22 cellular contexts compared by ENCODE assay signal in genomic region chr17:32452281-32452680, GRCh38.
"Had no signal": no experiment of that assay in that cellular context is flagged by ENCODE, and none has a peak within 500 bp of the region (broad histone marks: within the 10 kb centered on the region; RNA-seq: fewer than 3 reads in every experiment).

No MANE protein-coding gene starts in this region.

- H3K4me3 Mint-ChIP-seq: activated CD4-positive, alpha-beta memory T cell treated with anti-CD3 and anti-CD28 coated beads, Interleukin-2, amount 10 ng/mL, durations not matched to agents 7 days and 5 days; activated CD8-positive, alpha-beta memory T cell treated with anti-CD3 and anti-CD28 coated beads, Interleukin-2, amount 10 ng/mL, durations not matched to agents 7 days and 5 days; activated naive CD4-positive, alpha-beta T cell treated with anti-CD3 and anti-CD28 coated beads for 36 hours; dendritic cell treated with granulocyte-macrophage colony-stimulating factor and Interleukin-4, amounts not matched to agents 40 ng/mL and 50 ng/mL, for 4 days; memory B cell; T-cell had no signal

- H3K4me1 ChIP-seq: tibial artery had no signal

- H3K4me1 Mint-ChIP-seq: memory B cell had no signal

- ATAC-seq: activated CD8-positive, alpha-beta memory T cell treated with anti-CD3 and anti-CD28 coated beads, Interleukin-2, amount 10 ng/mL, durations not matched to agents 7 days and 5 days; gastrocnemius medialis; left ventricle myocardium superior; T-cell had no signal

- H3K4me3 ChIP-seq: esophagus muscularis mucosa, gastrocnemius medialis, tibial artery had no signal

- H3K9me3 Mint-ChIP-seq: activated CD4-positive, alpha-beta memory T cell treated with anti-CD3 and anti-CD28 coated beads, Interleukin-2, amount 10 ng/mL, durations not matched to agents 7 days and 5 days; activated naive CD4-positive, alpha-beta T cell treated with anti-CD3 and anti-CD28 coated beads for 36 hours; dendritic cell treated with granulocyte-macrophage colony-stimulating factor and Interleukin-4, amounts not matched to agents 40 ng/mL and 50 ng/mL, for 4 days; memory B cell; T-cell had no signal

- H3K27ac ChIP-seq: esophagus muscularis mucosa, tibial artery had no signal

- DNase-seq: activated CD4-positive, alpha-beta memory T cell treated with anti-CD3 and anti-CD28 coated beads, Interleukin-2, amount 10 ng/mL, durations not matched to agents 7 days and 5 days; activated CD4-positive, alpha-beta T cell treated with anti-CD3 and anti-CD28 coated beads for 48 hours; activated CD4-positive, CD25-positive, alpha-beta regulatory T cell; activated CD8-positive, alpha-beta memory T cell treated with anti-CD3 and anti-CD28 coated beads, Interleukin-2, amount 10 ng/mL, durations not matched to agents 7 days and 5 days; activated naive CD4-positive, alpha-beta T cell treated with anti-CD3 and anti-CD28 coated beads for 36 hours; aorta; effector CD8-positive, alpha-beta T cell; gastrocnemius medialis; head of caudate nucleus; left ventricle myocardium superior; occipital lobe; retina; stimulated activated CD4-positive, alpha-beta T cell treated with anti-CD3 and anti-CD28 coated beads, Interleukin-12 subunit alpha, Interleukin-12 subunit beta, amount 100 ng/mL, for 4 hours; stimulated activated CD4-positive, alpha-beta T cell treated with anti-CD3 and anti-CD28 coated beads, Interleukin-1b, Interleukin-23, amount 100 ng/mL, for 48 hours; stimulated activated CD8-positive, alpha-beta memory T cell treated with anti-CD3 and anti-CD28 coated beads, Interleukin-4, amount 100 ng/mL, for 48 hours; stimulated activated naive CD4-positive, alpha-beta T cell treated with Interleukin-2 at 50 U/mL for 16 hours; T-cell; T1000; tibial artery had no signal

- H3K27me3 ChIP-seq: esophagus muscularis mucosa, gastrocnemius medialis, tibial artery had no signal

- H3K9me3 ChIP-seq: esophagus muscularis mucosa, gastrocnemius medialis, tibial artery had no signal

- H3K27ac Mint-ChIP-seq: activated CD4-positive, alpha-beta memory T cell treated with anti-CD3 and anti-CD28 coated beads, Interleukin-2, amount 10 ng/mL, durations not matched to agents 7 days and 5 days; activated CD8-positive, alpha-beta memory T cell treated with anti-CD3 and anti-CD28 coated beads, Interleukin-2, amount 10 ng/mL, durations not matched to agents 7 days and 5 days; activated naive CD4-positive, alpha-beta T cell treated with anti-CD3 and anti-CD28 coated beads for 36 hours; dendritic cell treated with granulocyte-macrophage colony-stimulating factor and Interleukin-4, amounts not matched to agents 40 ng/mL and 50 ng/mL, for 4 days; memory B cell had no signal
